Comparison of ENCODE assay signal across 9 cellular contexts in genomic region chr5:124908603-124909451, GRCh38.
DNase-seq lines count a peak whose midpoint lies in the region; ATAC-seq and TF ChIP-seq lines count a peak whose summit lies in the region.
"Had no signal": no experiment of that assay in that cellular context is flagged by ENCODE, and none has a peak within 500 bp of the region (broad histone marks: within the 10 kb centered on the region; RNA-seq: fewer than 3 reads in every experiment).

No MANE protein-coding gene starts in this region.

- dilution Hi-C loops in mammary epithelial cell (cut with HindIII; ENCODE audit: low sequenced_read_pairs), result no loop called here

- in situ Hi-C loops in GM13977 (cut with MboI; ENCODE audit: low pct_unique_long_range_greater_than_20kb, low sequenced_read_pairs, unreplicated experiment), result no loop called here
- in situ Hi-C loops in mammary epithelial cell (cut with MboI; ENCODE audit: low sequenced_read_pairs in 2 of 2), result no loop called here

- DNase-seq in GM13977 (ENCODE audit: low spot score) (peak; percentile 66), M059J (ENCODE audit: low read depth) (peak; percentile 16), mammary epithelial cell (peak; percentile 45), progenitor cell of endocrine pancreas (ENCODE audit: low spot score, unreplicated experiment) (no peak), upper lobe of right lung (no peak), T-helper 2 cell (no peak), cerebellar nuclear complex (lab: John Stamatoyannopoulos, UW) (no peak)

- H3K4me1 Mint-ChIP-seq in progenitor cell of endocrine pancreas (ENCODE audit: low read depth), result peaks cover 50% of the 10 kb centered on the region
- H3K4me1 Mint-ChIP-seq: central memory CD8-positive, alpha-beta T cell had no signal

- H2AFZ ChIP-seq in mammary epithelial cell (ENCODE audit: low read depth, low read length), result no peak overlapping the region

- BruUV-seq in mammary epithelial cell (replicated peaks; lab: Mats Ljungman, UMichigan), result no TSS peak

- no peaks in the 10 kb centered on the region for H3K79me2 ChIP-seq in mammary epithelial cell (ENCODE audit: insufficient read depth, low read length)

- WGBS in mammary epithelial cell (ENCODE audit: low coverage, missing lambda C conversion rate), result 90% methylated on average over 7 of the region's 7 CpGs

- no peak overlapping the region for H3K4me2 ChIP-seq in mammary epithelial cell (ENCODE audit: insufficient read depth, low read depth, low read length)

- no peaks in the 10 kb centered on the region for H3K36me3 Mint-ChIP-seq in progenitor cell of endocrine pancreas (ENCODE audit: insufficient read depth)

- H3K4me1 ChIP-seq in mammary epithelial cell (ENCODE audit: insufficient read depth, low read length) (peaks cover 22% of the 10 kb centered on the region), upper lobe of right lung (peaks cover 37% of the 10 kb centered on the region)

- H3K9me3 ChIP-seq in mammary epithelial cell (replicated peaks; ENCODE audit: insufficient read depth, low read length) (no peaks in the 10 kb centered on the region), upper lobe of right lung (no peaks in the 10 kb centered on the region)

- H3K4me3 Mint-ChIP-seq in progenitor cell of endocrine pancreas (ENCODE audit: low read depth), result peak overlapping the region; percentile 4
- H3K4me3 Mint-ChIP-seq: central memory CD8-positive, alpha-beta T cell had no signal

- H4K20me1 ChIP-seq in mammary epithelial cell (ENCODE audit: insufficient read depth, low read length), result no peaks in the 10 kb centered on the region

- H3K27me3 Mint-ChIP-seq in progenitor cell of endocrine pancreas, result no peaks in the 10 kb centered on the region
- H3K27me3 Mint-ChIP-seq: central memory CD8-positive, alpha-beta T cell had no signal

- peak; percentile 85 for ATAC-seq in GM21786 (IDR thresholded peaks at IDR 0.05; ENCODE audit: unreplicated experiment)
- ATAC-seq in upper lobe of right lung, result no peak

- H3K27ac Mint-ChIP-seq in progenitor cell of endocrine pancreas, result peak overlapping the region; percentile 92

- H3K27me3 ChIP-seq in mammary epithelial cell (ENCODE audit: insufficient read depth, low read length), result no peaks in the 10 kb centered on the region
- H3K27me3 ChIP-seq in upper lobe of right lung, result no peaks in the 10 kb centered on the region

- no peaks in the 10 kb centered on the region for H3K36me3 ChIP-seq in mammary epithelial cell (ENCODE audit: insufficient read depth, low read length)
- no peaks in the 10 kb centered on the region for H3K36me3 ChIP-seq in upper lobe of right lung

- intact Hi-C loops in mammary epithelial cell (cut with micrococcal nuclease), result no loop called here
- intact Hi-C loops in upper lobe of right lung (cut with DNase I), result no loop called here

- H3K9me3 Mint-ChIP-seq in progenitor cell of endocrine pancreas (ENCODE audit: low read depth), result no peaks in the 10 kb centered on the region

- CTCF ChIA-PET in mammary epithelial cell (lab: Charles Lee; ENCODE audit: low non-redundant PET), result no interaction called here

- H3K9ac ChIP-seq in mammary epithelial cell (ENCODE audit: insufficient read depth, low read length), result no peak overlapping the region

- H3K4me3 ChIP-seq in mammary epithelial cell (replicated peaks in 1 of 3; ENCODE audit: insufficient read depth in 1 of 3, low read depth in 2 of 3, low read length in 3 of 3) (no peak overlapping the region), upper lobe of right lung (no peak overlapping the region)

- TF ChIP-seq CTCF in GM13977 (IDR thresholded peaks at IDR 0.05; ENCODE audit: extremely low read depth, insufficient read depth, missing control alignments) (no peak), mammary epithelial cell (conservative IDR thresholded peaks at IDR 0.05 in 1 of 2, IDR thresholded peaks at IDR 0.05 in 1 of 2; ENCODE audit: extremely low read depth in 1 of 2, insufficient read depth in 1 of 2, low read depth in 1 of 2, low read length in 2 of 2) (no peak), progenitor cell of endocrine pancreas (IDR thresholded peaks at IDR 0.05; ENCODE audit: unreplicated experiment) (no peak), upper lobe of right lung (IDR thresholded peaks at IDR 0.05) (no peak)

- H3K27ac ChIP-seq in mammary epithelial cell (ENCODE audit: insufficient read depth, low read depth, low read length) (no peak overlapping the region), upper lobe of right lung (no peak overlapping the region)

Comparison
In these comparisons a context has a peak if more than half of its experiments do, and no peak if none do; other contexts are left out.
1. DNase-seq: peak in GM13977 (single experiment), M059J (single experiment) and mammary epithelial cell (single experiment); none in progenitor cell of endocrine pancreas (single experiment), upper lobe of right lung (single experiment), T-helper 2 cell (0 of 5) and cerebellar nuclear complex (0 of 2).